ENCODE assay signal across 8 cellular contexts in the genomic region with DNA sequence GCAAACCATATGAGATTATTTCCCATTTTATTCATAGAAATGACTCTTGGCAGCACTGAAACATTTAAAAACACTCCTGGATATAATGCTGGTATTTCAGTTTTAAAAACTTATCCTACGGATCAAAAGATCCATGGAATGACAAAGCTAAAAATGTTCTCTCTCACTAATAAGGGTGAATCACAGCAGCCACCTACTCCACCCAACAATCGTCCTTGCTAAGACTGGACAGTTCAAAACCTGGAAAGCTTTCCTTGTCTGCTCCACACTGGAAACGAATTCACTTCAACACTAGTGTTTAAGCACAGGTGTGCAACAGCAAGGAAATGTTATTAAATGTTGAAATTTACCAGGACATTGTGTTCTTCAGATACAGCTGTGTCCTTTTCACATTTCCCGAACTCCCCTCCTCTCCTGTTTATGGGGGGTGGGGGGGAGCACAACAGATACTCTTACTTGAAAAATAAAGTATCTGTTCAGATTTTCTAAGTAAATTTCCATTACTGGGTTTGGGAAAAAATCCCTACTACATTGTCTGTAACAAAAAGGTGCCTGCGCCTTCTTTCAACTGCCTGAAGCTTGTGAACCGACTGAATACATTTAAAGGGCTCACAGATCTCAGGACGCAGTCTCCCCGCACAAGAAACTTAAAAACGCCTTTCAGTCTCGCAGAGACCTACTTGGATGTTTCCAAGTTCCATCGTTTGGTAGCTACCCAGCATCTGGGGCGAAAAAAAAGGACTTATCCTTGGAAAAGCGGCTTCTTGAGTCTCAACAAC. TPM values are rescaled to one million over a fixed set of nuclear protein-coding genes. Genes with fewer than 3 reads are reported as not detected.
DNase-seq lines count a peak whose midpoint lies in the region; ATAC-seq and TF ChIP-seq lines count a peak whose summit lies in the region.

No MANE protein-coding gene starts in this region.

- H2AK5ac ChIP-seq in mesendoderm (ENCODE audit: low read length): no peak overlapping the region

- peaks cover 2% of the 10 kb centered on the region for H3K4me1 ChIP-seq in mesendoderm (ENCODE audit: control insufficient read depth, low read depth, low read length)

- TF ChIP-seq CTCF in NB4 (IDR thresholded peaks at IDR 0.05; ENCODE audit: low read depth, low read length): no peak
- TF ChIP-seq CTCF in chondrocyte (IDR thresholded peaks at IDR 0.05): no peak

- H3K27me3 Mint-ChIP-seq in chondrocyte (ENCODE audit: low read depth): no peaks in the 10 kb centered on the region

- H3K36me3 ChIP-seq in mesendoderm (ENCODE audit: control insufficient read depth, insufficient read depth, low read length): no peaks in the 10 kb centered on the region

- H3K9me3 Mint-ChIP-seq in chondrocyte (ENCODE audit: low read depth): no peaks in the 10 kb centered on the region

- H3K4me3 ChIP-seq in NB4 (ENCODE audit: low read depth, low read length) (peak overlapping the region; percentile 96), mesendoderm (ENCODE audit: low read length) (peak overlapping the region; percentile 94)

- peak overlapping the region; percentile 94 for H3K4me3 Mint-ChIP-seq in chondrocyte (ENCODE audit: unreplicated experiment)

- no peak overlapping the region for H2BK120ac ChIP-seq in mesendoderm (ENCODE audit: low read depth, low read length)

- no peak overlapping the region for H2BK15ac ChIP-seq in mesendoderm (replicated peaks; ENCODE audit: low read depth)

- H4K5ac ChIP-seq in mesendoderm (ENCODE audit: low read length): no peak overlapping the region

- ATAC-seq in HG02623 (IDR thresholded peaks at IDR 0.05; ENCODE audit: unreplicated experiment): no peak

- peak overlapping the region; percentile 100 for H3K56ac ChIP-seq in mesendoderm (ENCODE audit: low read length)

- H3K4me2 ChIP-seq in mesendoderm (ENCODE audit: low read length): peak overlapping the region; percentile 52

- no peak overlapping the region for H3K23ac ChIP-seq in mesendoderm (ENCODE audit: low read length)

- H3K9ac ChIP-seq in mesendoderm (ENCODE audit: low read length): peak overlapping the region; percentile 99

- H3K79me1 ChIP-seq in mesendoderm (ENCODE audit: low read length): no peaks in the 10 kb centered on the region

- peak overlapping the region; percentile 96 for H3K27ac Mint-ChIP-seq in chondrocyte (ENCODE audit: unreplicated experiment)

- no peaks in the 10 kb centered on the region for H3K27me3 ChIP-seq in mesendoderm (ENCODE audit: insufficient read depth, low read length, poor library complexity)

- WGBS in mesendoderm (ENCODE audit: extremely low coverage, insufficient coverage, low lambda C conversion rate): no CpG with 5 or more reads among the region's 13 CpGs

- no peak overlapping the region for H2BK5ac ChIP-seq in mesendoderm (ENCODE audit: low read length)

- TF ChIP-seq POLR2A in NB4 (IDR thresholded peaks at IDR 0.05; ENCODE audit: extremely low read depth, insufficient read length): no peak

- DNase-seq in Daoy (ENCODE audit: low read depth) (peak; percentile 40), NB4 (ENCODE audit: low read depth) (no peak), chondrocyte (ENCODE audit: low spot score) (no peak), mesendoderm (no peak), NCI-H510A (lab: John Stamatoyannopoulos, UW) (no peak), MV-4-11 (lab: John Stamatoyannopoulos, UW) (no peak)
- no peak for DNase-seq in stimulated activated CD8-positive, alpha-beta memory T cell treated with anti-CD3 and anti-CD28 coated beads, Interleukin-4, amount 100 ng/mL, for 48 hours

- no peak overlapping the region for H4K8ac ChIP-seq in mesendoderm (ENCODE audit: low read depth, low read length)

- H3K36me3 Mint-ChIP-seq in chondrocyte (ENCODE audit: low read depth): peaks cover 15% of the 10 kb centered on the region

- peaks cover 55% of the 10 kb centered on the region for H3K79me2 ChIP-seq in mesendoderm (ENCODE audit: control insufficient read depth, insufficient read depth, low read length)

- H3K4me1 Mint-ChIP-seq in chondrocyte (ENCODE audit: low read depth): peaks cover 63% of the 10 kb centered on the region

- H3K27ac ChIP-seq in mesendoderm (ENCODE audit: low read depth, low read length): peak overlapping the region; percentile 99

- H3K18ac ChIP-seq in mesendoderm (ENCODE audit: low read length): no peak overlapping the region

- H3K4ac ChIP-seq in mesendoderm (ENCODE audit: low read depth, low read length): no peak overlapping the region

RNA-seq across cellular contexts. Expression of gene YWHAQ, which starts 1.4 kb away (rescaled TPM):
- total RNA-seq in Daoy (2014; rRNA removed; shearing (Covaris generic)): 586 and 605 TPM in 2 replicates
- 247 to 287 TPM (median 251 TPM) in 3 replicates for total RNA-seq in chondrocyte
- polyA plus RNA-seq in mesendoderm (2013, experiment 1 of 2): 445 TPM
- 448 TPM for polyA plus RNA-seq in mesendoderm (2013, experiment 2 of 2)
